ENCODE assay signal across 1 cellular context in genomic region chr6:34817337-34817910, GRCh38.
TF ChIP-seq lines count a peak whose summit lies in the region.

No MANE protein-coding gene starts in this region.

TF ChIP-seq in K562, 482 proteins besides CTCF, POLR2A, EP300 and RAD21 (continued from another document):
- TF ChIP-seq, protein P1, sequence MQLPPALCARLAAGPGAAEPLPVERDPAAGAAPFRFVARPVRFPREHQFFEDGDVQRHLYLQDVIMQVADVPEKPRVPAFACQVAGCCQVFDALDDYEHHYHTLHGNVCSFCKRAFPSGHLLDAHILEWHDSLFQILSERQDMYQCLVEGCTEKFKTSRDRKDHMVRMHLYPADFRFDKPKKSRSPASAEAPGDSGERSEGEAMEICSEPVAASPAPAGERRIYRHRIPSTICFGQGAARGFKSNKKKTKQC (CRISPR knock-in tag; IDR thresholded peaks at IDR 0.05): no peak
TF ChIP-seq in K562: peak in this region for 1.
